Comparison of ENCODE assay signal across 8 cellular contexts in genomic region chr3:175149675-175150074, GRCh38.
A peak's percentile ranks its signal among the peaks of the same experiment; 100 is the strongest.
DNase-seq lines count a peak whose midpoint lies in the region; ATAC-seq and TF ChIP-seq lines count a peak whose summit lies in the region.

No MANE protein-coding gene starts in this region.

- no peaks in the 10 kb centered on the region for H3K36me3 ChIP-seq in OCI-LY3 (replicated peaks; ENCODE audit: low read depth, low read length)
- no peaks in the 10 kb centered on the region for H3K36me3 ChIP-seq in ovary
- H3K36me3 ChIP-seq in Karpas-422 (ENCODE audit: insufficient read depth, low read length): no peaks in the 10 kb centered on the region

- H3K27ac ChIP-seq in OCI-LY3 (ENCODE audit: low read length) (peak overlapping the region; percentile 9; the same call in 1 of the 2 replicates), ovary (no peak overlapping the region), Karpas-422 (ENCODE audit: low read length) (no peak overlapping the region), coronary artery (no peak overlapping the region)

- H3K79me2 ChIP-seq in OCI-LY3 (ENCODE audit: low read length) (no peaks in the 10 kb centered on the region), Karpas-422 (ENCODE audit: low read length) (no peaks in the 10 kb centered on the region)

- H3K4me1 ChIP-seq in OCI-LY3 (ENCODE audit: low read length) (peaks cover 25% of the 10 kb centered on the region), ovary (ENCODE audit: insufficient read depth) (no peaks in the 10 kb centered on the region), Karpas-422 (ENCODE audit: low read length) (no peaks in the 10 kb centered on the region)

- H3K4me3 ChIP-seq in OCI-LY3 (ENCODE audit: low read length) (no peak overlapping the region), retinal pigment epithelial cell (ENCODE audit: low read length) (no peak overlapping the region), ovary (no peak overlapping the region), Karpas-422 (ENCODE audit: low read length) (no peak overlapping the region), coronary artery (no peak overlapping the region)

- H3K27me3 ChIP-seq in OCI-LY3 (ENCODE audit: low read depth, low read length) (no peaks in the 10 kb centered on the region), ovary (no peaks in the 10 kb centered on the region), Karpas-422 (ENCODE audit: low read length) (no peaks in the 10 kb centered on the region)

- H3K9ac ChIP-seq in OCI-LY3 (ENCODE audit: low read length) (no peak overlapping the region), Karpas-422 (ENCODE audit: low read length) (no peak overlapping the region)

- no peak for TF ChIP-seq POLR2A in ovary (IDR thresholded peaks at IDR 0.05)

- H3K9me3 ChIP-seq in OCI-LY3 (ENCODE audit: insufficient read depth, low read length): no peaks in the 10 kb centered on the region
- H3K9me3 ChIP-seq in ovary: no peaks in the 10 kb centered on the region
- H3K9me3 ChIP-seq in Karpas-422 (ENCODE audit: low read length): peaks cover 31% of the 10 kb centered on the region

- peak overlapping the region; percentile 27 for H3K4me2 ChIP-seq in OCI-LY3 (ENCODE audit: low read length)
- no peak overlapping the region for H3K4me2 ChIP-seq in Karpas-422 (ENCODE audit: low read depth, low read length, poor library complexity, severe bottlenecking)

- TF ChIP-seq EP300 in ovary (IDR thresholded peaks at IDR 0.05): no peak

- H2AFZ ChIP-seq in OCI-LY3 (ENCODE audit: low read depth, low read length) (no peak overlapping the region), Karpas-422 (ENCODE audit: low read length) (no peak overlapping the region)

- ATAC-seq in GM19468 (IDR thresholded peaks at IDR 0.05; ENCODE audit: extremely low read depth, unreplicated experiment): peak; percentile 86

- no peaks in the 10 kb centered on the region for H3K9me2 ChIP-seq in Karpas-422 (replicated peaks; ENCODE audit: insufficient read depth, low read length)

- intact Hi-C loops in ovary (cut with DNase I): no loop called here

- WGBS in ovary, 3 donors: 84 to 86% (median 85%) methylated on average over 4 of the region's 4 CpGs

- TF ChIP-seq CTCF in OCI-LY3 (IDR thresholded peaks at IDR 0.05; ENCODE audit: low read depth, low read length) (no peak), retinal pigment epithelial cell (conservative IDR thresholded peaks at IDR 0.05; ENCODE audit: low read depth, low read length) (no peak), ovary (IDR thresholded peaks at IDR 0.05) (no peak), coronary artery (IDR thresholded peaks at IDR 0.05) (no peak)

- DNase-seq in KG1 (lab: John Stamatoyannopoulos, UW) (peak; percentile 51), retinal pigment epithelial cell (ENCODE audit: low read depth) (peak; percentile 36), 8988T (no peak), ovary (no peak), Karpas-422 (no peak), coronary artery (ENCODE audit: low spot score) (no peak)

- H4K20me1 ChIP-seq in OCI-LY3 (ENCODE audit: insufficient read depth, low read length) (no peaks in the 10 kb centered on the region), Karpas-422 (ENCODE audit: insufficient read depth, low read depth, low read length) (no peaks in the 10 kb centered on the region)

Comparison
In these comparisons a context has a peak if more than half of its experiments do, and no peak if none do; other contexts are left out.
1. DNase-seq: peak in KG1 (single experiment) and retinal pigment epithelial cell (single experiment); none in 8988T (single experiment), ovary (0 of 5), Karpas-422 (single experiment) and coronary artery (single experiment).